Comparison of ENCODE assay signal across 24 cellular contexts in genomic region chr6:144840619-144841018, GRCh38.
"Had no signal": no experiment of that assay in that cellular context is flagged by ENCODE, and none has a peak within 500 bp of the region (broad histone marks: within the 10 kb centered on the region; RNA-seq: fewer than 3 reads in every experiment).

No MANE protein-coding gene starts in this region.

- ATAC-seq: activated CD8-positive, alpha-beta T cell treated with anti-CD3 and anti-CD28 coated beads, Interleukin-2, amount 10 ng/mL, durations not matched to agents 7 days and 5 days; mucosa of descending colon; naive thymus-derived CD4-positive, alpha-beta T cell had no signal

- H3K27ac Mint-ChIP-seq: activated CD4-positive, alpha-beta T cell treated with anti-CD3 and anti-CD28 coated beads, Interleukin-2, amount 10 ng/mL, durations not matched to agents 24 days and 14 days; activated CD8-positive, alpha-beta T cell treated with anti-CD3 and anti-CD28 coated beads, Interleukin-2, amount 10 ng/mL, durations not matched to agents 7 days and 5 days; activated naive CD4-positive, alpha-beta T cell treated with anti-CD3 and anti-CD28 coated beads, Interleukin-2, amount 50 U/mL, for 24 hours; memory B cell had no signal

- H3K4me1 Mint-ChIP-seq: activated CD4-positive, alpha-beta T cell treated with anti-CD3 and anti-CD28 coated beads, Interleukin-2, amount 10 ng/mL, durations not matched to agents 24 days and 14 days; activated naive CD4-positive, alpha-beta T cell treated with anti-CD3 and anti-CD28 coated beads, Interleukin-2, amount 50 U/mL, for 24 hours; memory B cell; naive thymus-derived CD4-positive, alpha-beta T cell had no signal

- H3K4me3 Mint-ChIP-seq: activated CD4-positive, alpha-beta T cell treated with anti-CD3 and anti-CD28 coated beads, Interleukin-2, amount 10 ng/mL, durations not matched to agents 24 days and 14 days; activated CD8-positive, alpha-beta T cell treated with anti-CD3 and anti-CD28 coated beads, Interleukin-2, amount 10 ng/mL, durations not matched to agents 7 days and 5 days; activated naive CD4-positive, alpha-beta T cell treated with anti-CD3 and anti-CD28 coated beads, Interleukin-2, amount 50 U/mL, for 24 hours; memory B cell; naive thymus-derived CD4-positive, alpha-beta T cell had no signal

- DNase-seq: activated CD4-positive, alpha-beta T cell treated with anti-CD3 and anti-CD28 coated beads, Interleukin-2, amount 10 ng/mL, durations not matched to agents 24 days and 14 days; activated CD4-positive, CD25-positive, alpha-beta regulatory T cell; activated CD8-positive, alpha-beta memory T cell treated with anti-CD3 and anti-CD28 coated beads, Interleukin-2, amount 50 U/mL, for 4 hours; activated CD8-positive, alpha-beta T cell treated with anti-CD3 and anti-CD28 coated beads, Interleukin-2, amount 10 ng/mL, durations not matched to agents 7 days and 5 days; activated effector memory CD4-positive, alpha-beta T cell treated with anti-CD3 and anti-CD28 coated beads, Interleukin-2, amount 50 U/mL, for 16 hours; activated T-cell treated with anti-CD3 and anti-CD28 coated beads, Interleukin-2, amount 50 U/mL, for 48 hours; adrenal gland; caudate nucleus; glutamatergic neuron; hypothalamus; kidney; left ventricle myocardium inferior; mucosa of descending colon; naive thymus-derived CD4-positive, alpha-beta T cell; retina; stimulated activated CD4-positive, alpha-beta T cell treated with anti-CD3 and anti-CD28 coated beads, Interleukin-15, amount 100 ng/mL, for 24 hours; stimulated activated CD4-positive, alpha-beta T cell treated with anti-CD3 and anti-CD28 coated beads, Interleukin-4, amount 100 ng/mL, for 24 hours; stimulated activated naive CD4-positive, alpha-beta T cell; tibial artery had no signal

- H3K27me3 Mint-ChIP-seq: activated CD4-positive, alpha-beta T cell treated with anti-CD3 and anti-CD28 coated beads, Interleukin-2, amount 10 ng/mL, durations not matched to agents 24 days and 14 days; activated naive CD4-positive, alpha-beta T cell treated with anti-CD3 and anti-CD28 coated beads, Interleukin-2, amount 50 U/mL, for 24 hours; memory B cell; naive thymus-derived CD4-positive, alpha-beta T cell had no signal

- H3K27me3 ChIP-seq: adrenal gland, esophagus muscularis mucosa, neutrophil, tibial artery had no signal

- H3K27ac ChIP-seq: adrenal gland, coronary artery, esophagus muscularis mucosa, left ventricle myocardium inferior, neutrophil, tibial artery had no signal

- H3K9me3 Mint-ChIP-seq: activated CD4-positive, alpha-beta T cell treated with anti-CD3 and anti-CD28 coated beads, Interleukin-2, amount 10 ng/mL, durations not matched to agents 24 days and 14 days; activated naive CD4-positive, alpha-beta T cell treated with anti-CD3 and anti-CD28 coated beads, Interleukin-2, amount 50 U/mL, for 24 hours; memory B cell; naive thymus-derived CD4-positive, alpha-beta T cell had no signal

- H3K9me3 ChIP-seq: adrenal gland, esophagus muscularis mucosa, left ventricle myocardium inferior, mucosa of descending colon, neutrophil, tibial artery had no signal

- H3K4me1 ChIP-seq: left ventricle myocardium inferior had no signal
